Comparison of ENCODE assay signal across 14 cellular contexts in genomic region chr3:98701276-98701675, GRCh38.
DNase-seq lines count a peak whose midpoint lies in the region; ATAC-seq and TF ChIP-seq lines count a peak whose summit lies in the region.
"Had no signal": no experiment of that assay in that cellular context is flagged by ENCODE, and none has a peak within 500 bp of the region (broad histone marks: within the 10 kb centered on the region; RNA-seq: fewer than 3 reads in every experiment).

No MANE protein-coding gene starts in this region.

- peak overlapping the region; percentile 38 for H3K27ac Mint-ChIP-seq in neural progenitor cell
- H3K27ac Mint-ChIP-seq: CD4-positive, CD25-positive, alpha-beta regulatory T cell had no signal

- intact Hi-C loops in colonic mucosa (cut with DNase I): no loop called here
- intact Hi-C loops in transverse colon (cut with DNase I; ENCODE audit: low total_unique reads): no loop called here

- H3K27me3 ChIP-seq in neural progenitor cell (no peaks in the 10 kb centered on the region), colonic mucosa (no peaks in the 10 kb centered on the region), transverse colon (no peaks in the 10 kb centered on the region)
- H3K27me3 ChIP-seq: BLaER1 had no signal

- H3K36me3 ChIP-seq in neural progenitor cell (no peaks in the 10 kb centered on the region), colonic mucosa (no peaks in the 10 kb centered on the region), transverse colon (no peaks in the 10 kb centered on the region)
- H3K36me3 ChIP-seq: BLaER1 had no signal

- no peak for TF ChIP-seq EP300 in transverse colon (IDR thresholded peaks at IDR 0.05; ENCODE audit: low read depth)

- DNase-seq in NCI-H82 (lab: John Stamatoyannopoulos, UW) (peak; percentile 37), NCI-H82 treated with DMSO at 0.1 percent for 48 hours (lab: John Stamatoyannopoulos, UW; ENCODE audit: unreplicated experiment) (no peak), MV-4-11 (lab: John Stamatoyannopoulos, UW) (peak; percentile 32), neural progenitor cell (ENCODE audit: low spot score) (no peak), colonic mucosa (no peak), transverse colon (no peak)
- DNase-seq: 8988T; AML-193; CD4-positive, CD25-positive, alpha-beta regulatory T cell; DMS53; GF-D8 had no signal

- 50 to 61% methylated on average over 1 of the region's 1 CpG for WGBS in transverse colon (ENCODE audit: low coverage in 1 of 2), 2 donors

- TF ChIP-seq CTCF in neural progenitor cell (IDR thresholded peaks at IDR 0.05) (no peak), colonic mucosa (IDR thresholded peaks at IDR 0.05) (no peak), transverse colon (IDR thresholded peaks at IDR 0.05) (no peak)

- H2AFZ ChIP-seq in neural progenitor cell (replicated peaks): no peak overlapping the region

- H3K9ac ChIP-seq in neural progenitor cell: no peak overlapping the region
- no peak overlapping the region for H3K9ac ChIP-seq in colonic mucosa (ENCODE audit: low read depth in 2 of 2, low read length in 2 of 2)
- H3K9ac ChIP-seq: BLaER1 had no signal

- H3K9me3 ChIP-seq in neural progenitor cell (ENCODE audit: low read depth) (no peaks in the 10 kb centered on the region), colonic mucosa (no peaks in the 10 kb centered on the region), transverse colon (no peaks in the 10 kb centered on the region)
- H3K9me3 ChIP-seq: BLaER1 had no signal

- no peak overlapping the region for H3K4me2 ChIP-seq in neural progenitor cell
- H3K4me2 ChIP-seq: BLaER1 had no signal

- H3K4me1 ChIP-seq in neural progenitor cell: no peaks in the 10 kb centered on the region
- H3K4me1 ChIP-seq in colonic mucosa: no peaks in the 10 kb centered on the region
- no peaks in the 10 kb centered on the region for H3K4me1 ChIP-seq in transverse colon

- no peak overlapping the region for H3K4me3 ChIP-seq in neural progenitor cell
- H3K4me3 ChIP-seq in colonic mucosa: no peak overlapping the region
- no peak overlapping the region for H3K4me3 ChIP-seq in transverse colon
- H3K4me3 ChIP-seq: BLaER1 had no signal

- H4K20me1 ChIP-seq in neural progenitor cell (ENCODE audit: low read depth): no peaks in the 10 kb centered on the region
- H4K20me1 ChIP-seq: BLaER1 had no signal

- H3K36me3 Mint-ChIP-seq in neural progenitor cell: no peaks in the 10 kb centered on the region
- H3K36me3 Mint-ChIP-seq: CD4-positive, CD25-positive, alpha-beta regulatory T cell had no signal

- no peak for ATAC-seq in HG03108 (IDR thresholded peaks at IDR 0.05; ENCODE audit: unreplicated experiment)
- ATAC-seq: HCT116 had no signal

- no peaks in the 10 kb centered on the region for H3F3A ChIP-seq in neural progenitor cell (ENCODE audit: low read depth)

- TF ChIP-seq POLR2A in transverse colon (IDR thresholded peaks at IDR 0.05): no peak

- in situ Hi-C loops in transverse colon (cut with MboI; ENCODE audit: low pct_ligation_motif_present in 1 of 4, low pct_unique_long_range_greater_than_20kb in 1 of 4, low sequenced_read_pairs in 3 of 4): no loop called here

- H3K9me3 Mint-ChIP-seq in neural progenitor cell: no peaks in the 10 kb centered on the region

- no peak overlapping the region for H3K27ac ChIP-seq in neural progenitor cell
- H3K27ac ChIP-seq in colonic mucosa: no peak overlapping the region
- H3K27ac ChIP-seq in transverse colon: no peak overlapping the region
- H3K27ac ChIP-seq: BLaER1 had no signal

- H3K79me2 ChIP-seq in neural progenitor cell (ENCODE audit: low read depth): no peaks in the 10 kb centered on the region

- H3K4me3 Mint-ChIP-seq in neural progenitor cell: no peak overlapping the region
- H3K4me3 Mint-ChIP-seq: CD4-positive, CD25-positive, alpha-beta regulatory T cell had no signal

- peaks cover 5% of the 10 kb centered on the region for H3K4me1 Mint-ChIP-seq in neural progenitor cell
- H3K4me1 Mint-ChIP-seq: CD4-positive, CD25-positive, alpha-beta regulatory T cell had no signal

- no peaks in the 10 kb centered on the region for H3K27me3 Mint-ChIP-seq in neural progenitor cell (ENCODE audit: insufficient read depth, low read depth)

Comparison
In these comparisons a context has a peak if more than half of its experiments do, and no peak if none do; other contexts are left out.
1. DNase-seq: peak in NCI-H82 (single experiment) and MV-4-11 (single experiment); none in NCI-H82 treated with DMSO at 0.1 percent for 48 hours (single experiment), neural progenitor cell (single experiment), colonic mucosa (single experiment) and transverse colon (single experiment).